In genomic region chr6:170493354-170493753, GRCh38 we compare ENCODE assay signal across 3 cellular contexts.
TF ChIP-seq lines count a peak whose summit lies in the region.

No MANE protein-coding gene starts in this region.

TF ChIP-seq in HepG2, 621 proteins besides CTCF, POLR2A, EP300 and RAD21:
- peak; percentile 85 for TF ChIP-seq PCBP1 (IDR thresholded peaks at IDR 0.05; ENCODE audit: borderline replicate concordance, low read depth, low read length)
- TF ChIP-seq, protein P1, sequence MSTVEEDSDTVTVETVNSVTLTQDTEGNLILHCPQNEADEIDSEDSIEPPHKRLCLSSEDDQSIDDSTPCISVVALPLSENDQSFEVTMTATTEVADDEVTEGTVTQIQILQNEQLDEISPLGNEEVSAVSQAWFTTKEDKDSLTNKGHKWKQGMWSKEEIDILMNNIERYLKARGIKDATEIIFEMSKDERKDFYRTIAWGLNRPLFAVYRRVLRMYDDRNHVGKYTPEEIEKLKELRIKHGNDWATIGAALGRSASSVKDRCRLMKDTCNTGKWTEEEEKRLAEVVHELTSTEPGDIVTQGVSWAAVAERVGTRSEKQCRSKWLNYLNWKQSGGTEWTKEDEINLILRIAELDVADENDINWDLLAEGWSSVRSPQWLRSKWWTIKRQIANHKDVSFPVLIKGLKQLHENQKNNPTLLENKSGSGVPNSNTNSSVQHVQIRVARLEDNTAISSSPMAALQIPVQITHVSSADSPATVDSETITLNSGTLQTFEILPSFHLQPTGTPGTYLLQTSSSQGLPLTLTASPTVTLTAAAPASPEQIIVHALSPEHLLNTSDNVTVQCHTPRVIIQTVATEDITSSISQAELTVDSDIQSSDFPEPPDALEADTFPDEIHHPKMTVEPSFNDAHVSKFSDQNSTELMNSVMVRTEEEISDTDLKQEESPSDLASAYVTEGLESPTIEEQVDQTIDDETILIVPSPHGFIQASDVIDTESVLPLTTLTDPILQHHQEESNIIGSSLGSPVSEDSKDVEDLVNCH (CRISPR knock-in tag; IDR thresholded peaks at IDR 0.05), result no peak
- no peak for TF ChIP-seq MIER3 (CRISPR knock-in tag; IDR thresholded peaks at IDR 0.05; ENCODE audit: borderline replicate concordance)
- no peak for TF ChIP-seq ZNF841 (CRISPR knock-in tag; IDR thresholded peaks at IDR 0.05; ENCODE audit: borderline replicate concordance)
- TF ChIP-seq RNF219 (CRISPR knock-in tag; IDR thresholded peaks at IDR 0.05), result no peak
- no peak for TF ChIP-seq ZMYM3 (CRISPR knock-in tag; IDR thresholded peaks at IDR 0.05)
- no peak for TF ChIP-seq MAF1 (CRISPR knock-in tag; IDR thresholded peaks at IDR 0.05; ENCODE audit: borderline replicate concordance)
- TF ChIP-seq ZNF354B (CRISPR knock-in tag; IDR thresholded peaks at IDR 0.05), result no peak
- TF ChIP-seq MYC (CRISPR knock-in tag; IDR thresholded peaks at IDR 0.05; ENCODE audit: borderline replicate concordance), result no peak
- TF ChIP-seq ZFP62 (CRISPR knock-in tag; IDR thresholded peaks at IDR 0.05), result no peak
- peak; percentile 91 for TF ChIP-seq HNRNPK (IDR thresholded peaks at IDR 0.05; ENCODE audit: low read depth, low read length, poor library complexity, severe bottlenecking)
- TF ChIP-seq AHR (CRISPR knock-in tag; IDR thresholded peaks at IDR 0.05), result no peak
- no peak for TF ChIP-seq ZSCAN31 (CRISPR knock-in tag; IDR thresholded peaks at IDR 0.05; ENCODE audit: low read depth)
- TF ChIP-seq ZNF577 (CRISPR knock-in tag; IDR thresholded peaks at IDR 0.05; ENCODE audit: borderline replicate concordance, low read depth), result no peak
- TF ChIP-seq RBM22 (optimal IDR thresholded peaks at IDR 0.05; ENCODE audit: low read length), result no peak
- TF ChIP-seq ZNF256 (CRISPR knock-in tag; conservative IDR thresholded peaks at IDR 0.05), result no peak

TF ChIP-seq in K562, 482 proteins besides CTCF, POLR2A, EP300 and RAD21:
- TF ChIP-seq PCBP2 (IDR thresholded peaks at IDR 0.05; ENCODE audit: low read depth, low read length, poor library complexity, severe bottlenecking) (peak; percentile 95), PCBP1 (IDR thresholded peaks at IDR 0.05; ENCODE audit: low read depth, low read length, poor library complexity, severe bottlenecking) (peak; percentile 79), E2F3 (CRISPR knock-in tag; IDR thresholded peaks at IDR 0.05) (no peak), RBM15 (IDR thresholded peaks at IDR 0.05; ENCODE audit: insufficient read depth, low read length) (no peak), ZNF655 (CRISPR knock-in tag; IDR thresholded peaks at IDR 0.05) (no peak)

TF ChIP-seq in H1, 55 proteins besides CTCF, POLR2A, EP300 and RAD21:
- TF ChIP-seq JUN (IDR thresholded peaks at IDR 0.05; ENCODE audit: low read depth, low read length) (no peak), SIX5 (IDR thresholded peaks at IDR 0.05; ENCODE audit: low read depth, low read length) (no peak)
